ENCODE assay signal across 18 cellular contexts in genomic region chr1:17215545-17215890, GRCh38. TPM values are rescaled to one million over a fixed set of nuclear protein-coding genes. Genes with fewer than 3 reads are reported as not detected.
DNase-seq lines count a peak whose midpoint lies in the region; ATAC-seq, FAIRE-seq and TF ChIP-seq lines count a peak whose summit lies in the region.
"Had no signal": no experiment of that assay in that cellular context is flagged by ENCODE, and none has a peak within 500 bp of the region (broad histone marks: within the 10 kb centered on the region; RNA-seq: fewer than 3 reads in every experiment).

No MANE protein-coding gene starts in this region.

- peaks cover 5 to 21% (median 13%) of the 10 kb centered on the region in 4 donors for H3K4me1 ChIP-seq in stomach
- H3K4me1 ChIP-seq: psoas muscle had no signal

- no peak overlapping the region for H3K27ac ChIP-seq in stomach
- H3K27ac ChIP-seq: psoas muscle, thyroid gland had no signal

- TF ChIP-seq POLR2A in H54 (IDR thresholded peaks at IDR 0.05; ENCODE audit: low read depth, low read length) (no peak), stomach (IDR thresholded peaks at IDR 0.05) (no peak)

- peaks cover 0 to 88% (median 29%) of the 10 kb centered on the region in 3 donors for H3K27me3 ChIP-seq in stomach
- H3K27me3 ChIP-seq: thyroid gland had no signal

- TF ChIP-seq CTCF in stomach (IDR thresholded peaks at IDR 0.05), result no peak

- H3K4me3 ChIP-seq in stomach, result no peak overlapping the region
- H3K4me3 ChIP-seq: lung, psoas muscle, thyroid gland had no signal

- no peak overlapping the region for H3K4me3 Mint-ChIP-seq in stimulated activated effector memory CD8-positive, alpha-beta T cell treated with anti-CD3 and anti-CD28 coated beads, Interleukin-12 subunit alpha, Interleukin-12 subunit beta, amount 100 ng/mL, for 72 hours
- H3K4me3 Mint-ChIP-seq in activated T-cell treated with anti-CD3 and anti-CD28 coated beads, Interleukin-2, amount 50 U/mL, for 24 hours, result no peak overlapping the region
- H3K4me3 Mint-ChIP-seq: activated CD8-positive, alpha-beta memory T cell treated with anti-CD3 and anti-CD28 coated beads, Interleukin-2, amount 10 ng/mL, durations not matched to agents 7 days and 5 days; naive thymus-derived CD8-positive, alpha-beta T cell had no signal

- intact Hi-C loops in stomach (cut with DNase I; ENCODE audit: low total_unique reads), result no loop called here

- TF ChIP-seq EP300 in stomach (IDR thresholded peaks at IDR 0.05), result no peak

- peaks cover 48% of the 10 kb centered on the region for H3K4me1 Mint-ChIP-seq in stimulated activated effector memory CD8-positive, alpha-beta T cell treated with anti-CD3 and anti-CD28 coated beads, Interleukin-12 subunit alpha, Interleukin-12 subunit beta, amount 100 ng/mL, for 72 hours
- H3K4me1 Mint-ChIP-seq in activated T-cell treated with anti-CD3 and anti-CD28 coated beads, Interleukin-2, amount 50 U/mL, for 24 hours (ENCODE audit: low read depth), result peaks cover 21% of the 10 kb centered on the region

- WGBS in stomach, 5 donors, result 81 to 89% (median 88%) methylated on average over 4 to 6 of the region's 6 CpGs

- H3K9me3 Mint-ChIP-seq in stimulated activated effector memory CD8-positive, alpha-beta T cell treated with anti-CD3 and anti-CD28 coated beads, Interleukin-12 subunit alpha, Interleukin-12 subunit beta, amount 100 ng/mL, for 72 hours, result no peaks in the 10 kb centered on the region
- H3K9me3 Mint-ChIP-seq in activated T-cell treated with anti-CD3 and anti-CD28 coated beads, Interleukin-2, amount 50 U/mL, for 24 hours, result no peaks in the 10 kb centered on the region
- H3K9me3 Mint-ChIP-seq: naive thymus-derived CD8-positive, alpha-beta T cell had no signal

- peaks cover 60% of the 10 kb centered on the region for H3K27me3 Mint-ChIP-seq in activated T-cell treated with anti-CD3 and anti-CD28 coated beads, Interleukin-2, amount 50 U/mL, for 24 hours

- H3K36me3 ChIP-seq in stomach, result no peaks in the 10 kb centered on the region
- H3K36me3 ChIP-seq: thyroid gland had no signal

- peak; percentile 54 for DNase-seq in H54 (ENCODE audit: insufficient read length, low spot score)
- peak; percentile 65 for DNase-seq in RCC 7860 (ENCODE audit: low spot score)
- DNase-seq in stimulated activated effector memory CD8-positive, alpha-beta T cell treated with anti-CD3 and anti-CD28 coated beads, Interleukin-12 subunit alpha, Interleukin-12 subunit beta, amount 100 ng/mL, for 72 hours (ENCODE audit: low spot score in 2 of 2), result no peak
- DNase-seq in stomach, result no peak
- DNase-seq in activated T-cell treated with anti-CD3 and anti-CD28 coated beads, Interleukin-2, amount 50 U/mL, for 24 hours, result no peak
- DNase-seq: activated CD8-positive, alpha-beta memory T cell treated with anti-CD3 and anti-CD28 coated beads, Interleukin-2, amount 10 ng/mL, durations not matched to agents 7 days and 5 days; activated gamma-delta T cell treated with Interleukin-2 at 50 U/mL for 16 hours; Kasumi-1; naive thymus-derived CD8-positive, alpha-beta T cell; NCI-H146; psoas muscle; T1000; thyroid gland had no signal

- no peaks in the 10 kb centered on the region for H3K9me3 ChIP-seq in stomach
- H3K9me3 ChIP-seq: psoas muscle, thyroid gland had no signal

- ATAC-seq in esophagus mucosa, result peak; percentile 57
- no peak for ATAC-seq in stimulated activated effector memory CD8-positive, alpha-beta T cell treated with anti-CD3 and anti-CD28 coated beads, Interleukin-12 subunit alpha, Interleukin-12 subunit beta, amount 100 ng/mL, for 72 hours
- ATAC-seq in HG02884 (IDR thresholded peaks at IDR 0.05; ENCODE audit: unreplicated experiment), result no peak
- ATAC-seq: activated CD8-positive, alpha-beta memory T cell treated with anti-CD3 and anti-CD28 coated beads, Interleukin-2, amount 10 ng/mL, durations not matched to agents 7 days and 5 days; naive thymus-derived CD8-positive, alpha-beta T cell; psoas muscle had no signal

- FAIRE-seq in H54 (lab: Jason Lieb, UNC) (no peak), RCC 7860 (lab: Jason Lieb, UNC) (peak; percentile 61)
- FAIRE-seq: GM18507 had no signal

- H3K27ac Mint-ChIP-seq in stimulated activated effector memory CD8-positive, alpha-beta T cell treated with anti-CD3 and anti-CD28 coated beads, Interleukin-12 subunit alpha, Interleukin-12 subunit beta, amount 100 ng/mL, for 72 hours, result peak overlapping the region; percentile 5
- no peak overlapping the region for H3K27ac Mint-ChIP-seq in activated T-cell treated with anti-CD3 and anti-CD28 coated beads, Interleukin-2, amount 50 U/mL, for 24 hours
- H3K27ac Mint-ChIP-seq: activated CD8-positive, alpha-beta memory T cell treated with anti-CD3 and anti-CD28 coated beads, Interleukin-2, amount 10 ng/mL, durations not matched to agents 7 days and 5 days; naive thymus-derived CD8-positive, alpha-beta T cell had no signal

- no peaks in the 10 kb centered on the region for H3K36me3 Mint-ChIP-seq in stimulated activated effector memory CD8-positive, alpha-beta T cell treated with anti-CD3 and anti-CD28 coated beads, Interleukin-12 subunit alpha, Interleukin-12 subunit beta, amount 100 ng/mL, for 72 hours
- no peaks in the 10 kb centered on the region for H3K36me3 Mint-ChIP-seq in activated T-cell treated with anti-CD3 and anti-CD28 coated beads, Interleukin-2, amount 50 U/mL, for 24 hours (ENCODE audit: low read depth)
- H3K36me3 Mint-ChIP-seq: activated CD8-positive, alpha-beta memory T cell treated with anti-CD3 and anti-CD28 coated beads, Interleukin-2, amount 10 ng/mL, durations not matched to agents 7 days and 5 days; naive thymus-derived CD8-positive, alpha-beta T cell had no signal

RNA-seq across cellular contexts. Expression of gene PADI1, which starts 10.6 kb away (rescaled TPM):
- total RNA-seq in esophagus mucosa (40.0 TPM), stomach (under 1 TPM in 1 of 5 donors, not detected in 4; 0.37 TPM)
- 10 to 100 TPM in 1 of 3 donors, not detected in 2; 98.2 TPM for polyA plus RNA-seq in stomach
- total RNA-seq: activated CD8-positive, alpha-beta memory T cell treated with anti-CD3 and anti-CD28 coated beads, Interleukin-2, amount 10 ng/mL, durations not matched to agents 7 days and 5 days; lung; naive thymus-derived CD8-positive, alpha-beta T cell; psoas muscle; SK-MEL-5; thyroid gland had no signal
- polyA plus RNA-seq: naive thymus-derived CD8-positive, alpha-beta T cell; psoas muscle had no signal

RNA-seq across cellular contexts. Expression of gene PADI3, which starts 33.4 kb away (rescaled TPM):
- total RNA-seq in esophagus mucosa (3.3 TPM), stomach (not detected)
- polyA plus RNA-seq in stomach, result 1 to 10 TPM in 1 of 3 donors, not detected in 2; 5.4 TPM
- total RNA-seq: activated CD8-positive, alpha-beta memory T cell treated with anti-CD3 and anti-CD28 coated beads, Interleukin-2, amount 10 ng/mL, durations not matched to agents 7 days and 5 days; lung; naive thymus-derived CD8-positive, alpha-beta T cell; thyroid gland had no signal
- polyA plus RNA-seq: naive thymus-derived CD8-positive, alpha-beta T cell had no signal

Comparison
In these comparisons a context has a peak if more than half of its experiments do, and no peak if none do; other contexts are left out.
1. DNase-seq: peak in H54 (single experiment) and RCC 7860 (single experiment); none in stimulated activated effector memory CD8-positive, alpha-beta T cell treated with anti-CD3 and anti-CD28 coated beads, Interleukin-12 subunit alpha, Interleukin-12 subunit beta, amount 100 ng/mL, for 72 hours (0 of 2), stomach (single experiment) and activated T-cell treated with anti-CD3 and anti-CD28 coated beads, Interleukin-2, amount 50 U/mL, for 24 hours (single experiment).
2. RNA of gene PADI1, which starts 10.6 kb away (total RNA-seq): 40.0 TPM in esophagus mucosa (single experiment); 0.37 TPM in stomach; every median in the first group is over 10 times any median in the second.